ENCODE assay signal across 1 cellular context in genomic region chr1:31691951-31692350, GRCh38.
TF ChIP-seq lines count a peak whose summit lies in the region.

No MANE protein-coding gene starts in this region.

TF ChIP-seq in HepG2, 621 proteins besides CTCF, POLR2A, EP300 and RAD21:
- no peak for TF ChIP-seq IKZF4 (CRISPR knock-in tag; IDR thresholded peaks at IDR 0.05; ENCODE audit: borderline replicate concordance, low read depth, not compliant biosample characterization)
- no peak for TF ChIP-seq ZNF878 (CRISPR knock-in tag; IDR thresholded peaks at IDR 0.05)
- TF ChIP-seq ZNF160 (CRISPR knock-in tag; IDR thresholded peaks at IDR 0.05), result no peak
- TF ChIP-seq, protein P1, sequence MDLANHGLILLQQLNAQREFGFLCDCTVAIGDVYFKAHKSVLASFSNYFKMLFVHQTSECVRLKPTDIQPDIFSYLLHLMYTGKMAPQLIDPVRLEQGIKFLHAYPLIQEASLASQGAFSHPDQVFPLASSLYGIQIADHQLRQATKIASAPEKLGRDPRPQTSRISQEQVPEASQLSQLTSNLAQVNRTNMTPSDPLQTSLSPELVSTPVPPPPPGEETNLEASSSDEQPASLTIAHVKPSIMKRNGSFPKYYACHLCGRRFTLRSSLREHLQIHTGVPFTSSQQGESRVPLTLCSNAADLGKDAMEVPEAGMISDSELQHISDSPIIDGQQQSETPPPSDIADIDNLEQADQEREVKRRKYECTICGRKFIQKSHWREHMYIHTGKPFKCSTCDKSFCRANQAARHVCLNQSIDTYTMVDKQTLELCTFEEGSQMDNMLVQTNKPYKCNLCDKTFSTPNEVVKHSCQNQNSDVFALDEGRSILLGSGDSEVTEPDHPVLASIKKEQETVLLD (CRISPR knock-in tag; IDR thresholded peaks at IDR 0.05; ENCODE audit: low read depth), result no peak
- TF ChIP-seq GTF3A (CRISPR knock-in tag; conservative IDR thresholded peaks at IDR 0.05), result no peak
- no peak for TF ChIP-seq MYC (CRISPR knock-in tag; IDR thresholded peaks at IDR 0.05; ENCODE audit: borderline replicate concordance)
- no peak for TF ChIP-seq KMT2B (CRISPR knock-in tag; IDR thresholded peaks at IDR 0.05)
- no peak for TF ChIP-seq HNF4A (CRISPR knock-in tag; IDR thresholded peaks at IDR 0.05)
- no peak for TF ChIP-seq XBP1 (CRISPR knock-in tag; IDR thresholded peaks at IDR 0.05)
- no peak for TF ChIP-seq PAF1 (CRISPR knock-in tag; IDR thresholded peaks at IDR 0.05)
- TF ChIP-seq HOXD1 (CRISPR knock-in tag; IDR thresholded peaks at IDR 0.05), result no peak
- no peak for TF ChIP-seq PHF8 (CRISPR knock-in tag; IDR thresholded peaks at IDR 0.05)
- TF ChIP-seq RBM22 (optimal IDR thresholded peaks at IDR 0.05; ENCODE audit: low read length), result no peak
- TF ChIP-seq, protein P2, sequence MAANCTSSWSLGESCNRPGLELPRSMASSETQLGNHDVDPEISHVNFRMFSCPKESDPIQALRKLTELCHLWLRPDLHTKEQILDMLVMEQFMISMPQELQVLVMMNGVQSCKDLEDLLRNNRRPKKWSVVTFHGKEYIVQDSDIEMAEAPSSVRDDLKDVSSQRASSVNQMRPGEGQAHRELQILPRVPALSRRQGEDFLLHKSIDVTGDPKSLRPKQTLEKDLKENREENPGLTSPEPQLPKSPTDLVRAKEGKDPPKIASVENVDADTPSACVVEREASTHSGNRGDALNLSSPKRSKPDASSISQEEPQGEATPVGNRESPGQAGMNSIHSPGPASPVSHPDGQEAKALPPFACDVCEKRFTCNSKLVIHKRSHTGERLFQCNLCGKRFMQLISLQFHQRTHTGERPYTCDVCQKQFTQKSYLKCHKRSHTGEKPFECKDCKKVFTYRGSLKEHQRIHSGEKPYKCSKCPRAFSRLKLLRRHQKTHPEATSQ (CRISPR knock-in tag; IDR thresholded peaks at IDR 0.05; ENCODE audit: borderline replicate concordance), result no peak
